Comparison of ENCODE assay signal across 8 cellular contexts in genomic region chr12:25436206-25436912, GRCh38.
DNase-seq lines count a peak whose midpoint lies in the region; ATAC-seq lines count a peak whose summit lies in the region.

No MANE protein-coding gene starts in this region.

- H3K4me1 Mint-ChIP-seq in activated naive CD4-positive, alpha-beta T cell treated with anti-CD3 and anti-CD28 coated beads, Interleukin-2, amount 10 ng/mL, durations not matched to agents 7 days and 5 days = peaks cover 11% of the 10 kb centered on the region

- DNase-seq in activated naive CD4-positive, alpha-beta T cell treated with anti-CD3 and anti-CD28 coated beads, Interleukin-2, amount 10 ng/mL, durations not matched to agents 7 days and 5 days = peak; percentile 35
- no peak for DNase-seq in activated naive CD4-positive, alpha-beta T cell treated with Interleukin-2 at 50 U/mL for 16 hours
- DNase-seq in H7 (peak; percentile 43), NCI-H1105 (lab: John Stamatoyannopoulos, UW) (peak; percentile 55), T1000 (lab: John Stamatoyannopoulos, UW) (peak; percentile 34), epidermal melanocyte (ENCODE audit: insufficient read length, low spot score) (peak; percentile 78)

- no peaks in the 10 kb centered on the region for H3K27me3 ChIP-seq in H7 (ENCODE audit: control insufficient read depth, insufficient read depth, low read length)
- no peaks in the 10 kb centered on the region for H3K27me3 ChIP-seq in muscle layer of duodenum (ENCODE audit: low read depth, low read length)

- H3K27ac ChIP-seq in muscle layer of duodenum (ENCODE audit: low read length) = no peak overlapping the region

- no peak overlapping the region for H3K4me3 Mint-ChIP-seq in activated naive CD4-positive, alpha-beta T cell treated with anti-CD3 and anti-CD28 coated beads, Interleukin-2, amount 10 ng/mL, durations not matched to agents 7 days and 5 days

- no peaks in the 10 kb centered on the region for H3K9me3 ChIP-seq in muscle layer of duodenum (ENCODE audit: control insufficient read depth in 1 of 2, low read length in 2 of 2)

- no peak for ATAC-seq in HG03025 (IDR thresholded peaks at IDR 0.05; ENCODE audit: low FRiP score, unreplicated experiment)

- H3K4me3 ChIP-seq in H7 (ENCODE audit: insufficient read depth, low read depth, low read length) (no peak overlapping the region), muscle layer of duodenum (ENCODE audit: low read depth in 1 of 2, low read length in 2 of 2) (peak overlapping the region; percentile 34 to 58)

- CTCF ChIA-PET in activated naive CD4-positive, alpha-beta T cell treated with anti-CD3 and anti-CD28 coated beads, Interleukin-2, amount 10 ng/mL, durations not matched to agents 7 days and 5 days (lab: Charles Lee) = interaction anchor here (0.7 to 2.2 kb wide), 11 partner anchors 37 to 593 kb away, joined by 3 to 5 read pairs (median 4); no protein-coding TSS in a partner anchor

- peaks cover 3% of the 10 kb centered on the region for H3K27me3 Mint-ChIP-seq in activated naive CD4-positive, alpha-beta T cell treated with anti-CD3 and anti-CD28 coated beads, Interleukin-2, amount 10 ng/mL, durations not matched to agents 7 days and 5 days

- H3K27ac Mint-ChIP-seq in activated naive CD4-positive, alpha-beta T cell treated with anti-CD3 and anti-CD28 coated beads, Interleukin-2, amount 10 ng/mL, durations not matched to agents 7 days and 5 days = no peak overlapping the region

- no peaks in the 10 kb centered on the region for H3K36me3 Mint-ChIP-seq in activated naive CD4-positive, alpha-beta T cell treated with anti-CD3 and anti-CD28 coated beads, Interleukin-2, amount 10 ng/mL, durations not matched to agents 7 days and 5 days

- H3K4me1 ChIP-seq in muscle layer of duodenum (ENCODE audit: control insufficient read depth in 1 of 2, insufficient read depth in 2 of 2, low read length in 2 of 2) = peaks cover 0 to 16% of the 10 kb centered on the region in 2 donors

- H3K36me3 ChIP-seq in H7 (replicated peaks; ENCODE audit: control insufficient read depth, insufficient read depth, low read length) (no peaks in the 10 kb centered on the region), muscle layer of duodenum (ENCODE audit: control insufficient read depth in 1 of 2, insufficient read depth in 2 of 2, low read length in 2 of 2) (no peaks in the 10 kb centered on the region)

- no peaks in the 10 kb centered on the region for H3K9me3 Mint-ChIP-seq in activated naive CD4-positive, alpha-beta T cell treated with anti-CD3 and anti-CD28 coated beads, Interleukin-2, amount 10 ng/mL, durations not matched to agents 7 days and 5 days
